ENCODE assay signal across 7 cellular contexts in genomic region chr10:115417585-115418265, GRCh38.
DNase-seq lines count a peak whose midpoint lies in the region; ATAC-seq and TF ChIP-seq lines count a peak whose summit lies in the region.

No MANE protein-coding gene starts in this region.

- ATAC-seq in HG03432 (IDR thresholded peaks at IDR 0.05; ENCODE audit: unreplicated experiment): peak; percentile 98

- H3K4me3 Mint-ChIP-seq in immature natural killer cell: no peak overlapping the region

- no peaks in the 10 kb centered on the region for H3K27me3 ChIP-seq in GM06990 (replicated peaks; ENCODE audit: control insufficient read depth, insufficient read depth, low read length)

- no peak overlapping the region for H3K4me3 ChIP-seq in GM06990 (replicated peaks; ENCODE audit: low read depth, low read length)

- no peak overlapping the region for H3K27ac Mint-ChIP-seq in immature natural killer cell

- DNase-seq in GM06990 (ENCODE audit: extremely low read depth, insufficient read length): peak; percentile 2
- DNase-seq in GM20000 (ENCODE audit: low spot score): peak; percentile 56
- peak; percentile 53 to 68 for DNase-seq in SHP77 (lab: John Stamatoyannopoulos, UW)
- DNase-seq in foreskin melanocyte: peak; percentile 57
- no peak for DNase-seq in anterior cingulate cortex (lab: John Stamatoyannopoulos, UW)
- no peak for DNase-seq in immature natural killer cell

- peaks cover 2 to 44% (median 19%) of the 10 kb centered on the region in 6 donors for H3K9me3 Mint-ChIP-seq in immature natural killer cell

- TF ChIP-seq CTCF in GM06990 (IDR thresholded peaks at IDR 0.05; ENCODE audit: insufficient read depth, low read length, poor library complexity, severe bottlenecking): peak; percentile 84
- TF ChIP-seq CTCF in GM20000 (IDR thresholded peaks at IDR 0.05; ENCODE audit: extremely low read depth, missing control alignments): peak; percentile 41

- no peaks in the 10 kb centered on the region for H3K4me1 Mint-ChIP-seq in immature natural killer cell

- no peaks in the 10 kb centered on the region for H3K36me3 Mint-ChIP-seq in immature natural killer cell

- H3K36me3 ChIP-seq in GM06990 (ENCODE audit: control insufficient read depth, insufficient read depth, low read length): no peaks in the 10 kb centered on the region

- peaks cover 0 to 1% (median 0%) of the 10 kb centered on the region in 3 donors for H3K27me3 Mint-ChIP-seq in immature natural killer cell (ENCODE audit: low read depth in 3 of 3)

Comparison
In these comparisons a context has a peak if more than half of its experiments do, and no peak if none do; other contexts are left out.
1. DNase-seq: peak in GM06990 (single experiment), GM20000 (single experiment), SHP77 (2 of 2) and foreskin melanocyte (single experiment); none in anterior cingulate cortex (0 of 58) and immature natural killer cell (0 of 3).